ENCODE assay signal across 1 cellular context in genomic region chr16:11914210-11914758, GRCh38.
TF ChIP-seq lines count a peak whose summit lies in the region.

No MANE protein-coding gene starts in this region.

TF ChIP-seq in GM23338, 12 proteins besides CTCF, POLR2A, EP300 and RAD21 (continued from another document):
- no peak for TF ChIP-seq ZNF462 (CRISPR knock-in tag; IDR thresholded peaks at IDR 0.05)
- no peak for TF ChIP-seq ZNF114 (CRISPR knock-in tag; IDR thresholded peaks at IDR 0.05)
- TF ChIP-seq JUNB (IDR thresholded peaks at IDR 0.05; ENCODE audit: unreplicated experiment), result no peak
- TF ChIP-seq ETS1 (IDR thresholded peaks at IDR 0.05), result no peak
- no peak for TF ChIP-seq ZNF331 (CRISPR knock-in tag; IDR thresholded peaks at IDR 0.05; ENCODE audit: low read depth)
- no peak for TF ChIP-seq REST (IDR thresholded peaks at IDR 0.05; ENCODE audit: unreplicated experiment)
- no peak for TF ChIP-seq NANOG (IDR thresholded peaks at IDR 0.05; ENCODE audit: borderline replicate concordance)
- no peak for TF ChIP-seq POLR2AphosphoS5 (IDR thresholded peaks at IDR 0.05; ENCODE audit: low read depth)
- no peak for TF ChIP-seq STAT1 (IDR thresholded peaks at IDR 0.05; ENCODE audit: unreplicated experiment)
- no peak for TF ChIP-seq EZH2phosphoT487 (IDR thresholded peaks at IDR 0.05; ENCODE audit: unreplicated experiment)
